Comparison of ENCODE assay signal across 13 cellular contexts in genomic region chr2:118856330-118856977, GRCh38. TPM values are rescaled to one million over a fixed set of nuclear protein-coding genes. Genes with fewer than 3 reads are reported as not detected.
DNase-seq lines count a peak whose midpoint lies in the region; ATAC-seq and TF ChIP-seq lines count a peak whose summit lies in the region.
"Had no signal": no experiment of that assay in that cellular context is flagged by ENCODE, and none has a peak within 500 bp of the region (broad histone marks: within the 10 kb centered on the region; RNA-seq: fewer than 3 reads in every experiment).

No MANE protein-coding gene starts in this region.

- H3K9me3 ChIP-seq in T-helper 17 cell (ENCODE audit: control insufficient read depth, low read length, poor library complexity, severe bottlenecking) (no peaks in the 10 kb centered on the region), iPS-15b (ENCODE audit: control insufficient read depth, insufficient read depth, low read length) (no peaks in the 10 kb centered on the region), upper lobe of right lung (no peaks in the 10 kb centered on the region)
- H3K9me3 ChIP-seq: BE2C, breast epithelium, prostate gland had no signal

- peaks cover 96% of the 10 kb centered on the region for H3K27me3 ChIP-seq in iPS-15b (ENCODE audit: control insufficient read depth, insufficient read depth, low read length)
- H3K27me3 ChIP-seq in upper lobe of right lung = peaks cover 99% of the 10 kb centered on the region

- H3K27ac ChIP-seq in upper lobe of right lung = no peak overlapping the region
- H3K27ac ChIP-seq: breast epithelium, prostate gland had no signal

- H3K9ac ChIP-seq in iPS-15b (ENCODE audit: low read depth, low read length) = no peak overlapping the region

- H3K4me3 ChIP-seq in iPS-15b (ENCODE audit: low read depth, low read length) (peak overlapping the region; percentile 20), upper lobe of right lung (no peak overlapping the region)
- H3K4me3 ChIP-seq: prostate gland had no signal

- no peak for ATAC-seq in activated naive CD4-positive, alpha-beta T cell treated with anti-CD3 and anti-CD28 coated beads, Interleukin-2, amount 50 U/mL, for 72 hours
- ATAC-seq in T-helper 17 cell (no peak), upper lobe of right lung (no peak), HG03439 (IDR thresholded peaks at IDR 0.05; ENCODE audit: unreplicated experiment) (no peak)

- DNase-seq in activated naive CD4-positive, alpha-beta T cell treated with anti-CD3 and anti-CD28 coated beads, Interleukin-2, amount 50 U/mL, for 72 hours (ENCODE audit: low spot score in 2 of 2) = no peak
- DNase-seq in T-helper 17 cell (no peak), upper lobe of right lung (peak; percentile 45), NK-92 (lab: John Stamatoyannopoulos, UW; ENCODE audit: unreplicated experiment) (no peak), NCI-H748 (lab: John Stamatoyannopoulos, UW; ENCODE audit: unreplicated experiment) (no peak)

- no peak for TF ChIP-seq CTCF in upper lobe of right lung (IDR thresholded peaks at IDR 0.05)

- peaks cover 62% of the 10 kb centered on the region for H3K27me3 Mint-ChIP-seq in activated naive CD4-positive, alpha-beta T cell treated with anti-CD3 and anti-CD28 coated beads, Interleukin-2, amount 50 U/mL, for 24 hours
- peaks cover 87% of the 10 kb centered on the region for H3K27me3 Mint-ChIP-seq in T-helper 17 cell

- no peak overlapping the region for H3K27ac Mint-ChIP-seq in activated naive CD4-positive, alpha-beta T cell treated with anti-CD3 and anti-CD28 coated beads, Interleukin-2, amount 50 U/mL, for 24 hours
- no peak overlapping the region for H3K27ac Mint-ChIP-seq in activated naive CD4-positive, alpha-beta T cell treated with anti-CD3 and anti-CD28 coated beads, Interleukin-2, amount 50 U/mL, for 72 hours
- peak overlapping the region; percentile 9 for H3K27ac Mint-ChIP-seq in T-helper 17 cell

- H3K36me3 Mint-ChIP-seq in activated naive CD4-positive, alpha-beta T cell treated with anti-CD3 and anti-CD28 coated beads, Interleukin-2, amount 50 U/mL, for 24 hours = no peaks in the 10 kb centered on the region
- H3K36me3 Mint-ChIP-seq in activated naive CD4-positive, alpha-beta T cell treated with anti-CD3 and anti-CD28 coated beads, Interleukin-2, amount 50 U/mL, for 72 hours = peaks cover 0 to 8% of the 10 kb centered on the region in 2 donors
- H3K36me3 Mint-ChIP-seq in T-helper 17 cell (ENCODE audit: low read depth) = peaks cover 7% of the 10 kb centered on the region

- H3K4me3 Mint-ChIP-seq in activated naive CD4-positive, alpha-beta T cell treated with anti-CD3 and anti-CD28 coated beads, Interleukin-2, amount 50 U/mL, for 24 hours = peak overlapping the region; percentile 76
- H3K4me3 Mint-ChIP-seq in T-helper 17 cell = peak overlapping the region; percentile 67

- intact Hi-C loops in upper lobe of right lung (cut with DNase I) = loop anchor here (10.0 kb wide), 1 partner anchor 632 kb away; no protein-coding TSS in a partner anchor

- no peaks in the 10 kb centered on the region for H3K9me3 Mint-ChIP-seq in activated naive CD4-positive, alpha-beta T cell treated with anti-CD3 and anti-CD28 coated beads, Interleukin-2, amount 50 U/mL, for 24 hours
- H3K9me3 Mint-ChIP-seq in activated naive CD4-positive, alpha-beta T cell treated with anti-CD3 and anti-CD28 coated beads, Interleukin-2, amount 50 U/mL, for 72 hours = no peaks in the 10 kb centered on the region

- H3K4me1 ChIP-seq in iPS-15b (ENCODE audit: control insufficient read depth, insufficient read depth, low read length) = peaks cover 11% of the 10 kb centered on the region
- H3K4me1 ChIP-seq in upper lobe of right lung = peaks cover 20% of the 10 kb centered on the region
- H3K4me1 ChIP-seq: BE2C, prostate gland had no signal

- H3K36me3 ChIP-seq in iPS-15b (ENCODE audit: control insufficient read depth, insufficient read depth, low read length) (no peaks in the 10 kb centered on the region), upper lobe of right lung (no peaks in the 10 kb centered on the region)
- H3K36me3 ChIP-seq: BE2C, breast epithelium, prostate gland had no signal

- H3K4me1 Mint-ChIP-seq in activated naive CD4-positive, alpha-beta T cell treated with anti-CD3 and anti-CD28 coated beads, Interleukin-2, amount 50 U/mL, for 24 hours = peaks cover 24% of the 10 kb centered on the region
- peaks cover 16% of the 10 kb centered on the region for H3K4me1 Mint-ChIP-seq in T-helper 17 cell

RNA-seq across cellular contexts. Expression of gene EN1, which starts 9.0 kb away (rescaled TPM):
- total RNA-seq in activated naive CD4-positive, alpha-beta T cell treated with anti-CD3 and anti-CD28 coated beads, Interleukin-2, amount 50 U/mL, for 72 hours = not detected
- not detected for total RNA-seq in T-helper 17 cell
- not detected for total RNA-seq in upper lobe of right lung
- total RNA-seq: HepG2, lung microvascular endothelial cell had no signal
